ENCODE assay signal across 2 cellular contexts in genomic region chr1:27011058-27011764, GRCh38.
A peak's percentile ranks its signal among the peaks of the same experiment; 100 is the strongest.
TF ChIP-seq lines count a peak whose summit lies in the region.

No MANE protein-coding gene starts in this region.

TF ChIP-seq in A549, 52 proteins besides CTCF, POLR2A, EP300 and RAD21 (continues in another document):
- peak in 1 of 2 experiments; percentile 65; a peak in 2 of 5 replicates for TF ChIP-seq JUN (IDR thresholded peaks at IDR 0.05)
- no peak for TF ChIP-seq BHLHE40 (IDR thresholded peaks at IDR 0.05; ENCODE audit: low read depth, low read length)
- TF ChIP-seq PHF8 (IDR thresholded peaks at IDR 0.05; ENCODE audit: borderline replicate concordance, low read depth) = no peak
- no peak for TF ChIP-seq HOXA7 (CRISPR knock-in tag; IDR thresholded peaks at IDR 0.05)
- no peak for TF ChIP-seq MAZ (IDR thresholded peaks at IDR 0.05; ENCODE audit: borderline replicate concordance, low read depth, low read length)
- TF ChIP-seq MAX (IDR thresholded peaks at IDR 0.05) = peak; percentile 75
- TF ChIP-seq NR3C1 (IDR thresholded peaks at IDR 0.05) = no peak
- no peak for TF ChIP-seq TFCP2L1 (CRISPR knock-in tag; IDR thresholded peaks at IDR 0.05)
- TF ChIP-seq HOXB5 (CRISPR knock-in tag; IDR thresholded peaks at IDR 0.05) = no peak
- TF ChIP-seq RFX5 (IDR thresholded peaks at IDR 0.05) = no peak
- no peak for TF ChIP-seq ZFP36 (IDR thresholded peaks at IDR 0.05; ENCODE audit: borderline replicate concordance, partially characterized antibody)
- peak; percentile 70; the same call in 1 of the 2 replicates for TF ChIP-seq KDM1A (IDR thresholded peaks at IDR 0.05; ENCODE audit: low read depth)
- TF ChIP-seq HDAC2 (IDR thresholded peaks at IDR 0.05) = 0 out of 2 replicates have a peak, but pooled peaks have one; percentile 32
- no peak for TF ChIP-seq HES2 (IDR thresholded peaks at IDR 0.05)
- no peak for TF ChIP-seq ATOH8 (CRISPR knock-in tag; IDR thresholded peaks at IDR 0.05; ENCODE audit: low read depth)
- no peak for TF ChIP-seq SREBF2 (IDR thresholded peaks at IDR 0.05)
- no peak for TF ChIP-seq ZNF302 (CRISPR knock-in tag; IDR thresholded peaks at IDR 0.05)
- TF ChIP-seq HMGXB4 (CRISPR knock-in tag; IDR thresholded peaks at IDR 0.05; ENCODE audit: borderline replicate concordance) = no peak
- TF ChIP-seq HEYL (CRISPR knock-in tag; IDR thresholded peaks at IDR 0.05) = no peak
- TF ChIP-seq, protein P1, sequence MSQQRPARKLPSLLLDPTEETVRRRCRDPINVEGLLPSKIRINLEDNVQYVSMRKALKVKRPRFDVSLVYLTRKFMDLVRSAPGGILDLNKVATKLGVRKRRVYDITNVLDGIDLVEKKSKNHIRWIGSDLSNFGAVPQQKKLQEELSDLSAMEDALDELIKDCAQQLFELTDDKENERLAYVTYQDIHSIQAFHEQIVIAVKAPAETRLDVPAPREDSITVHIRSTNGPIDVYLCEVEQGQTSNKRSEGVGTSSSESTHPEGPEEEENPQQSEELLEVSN (IDR thresholded peaks at IDR 0.05; ENCODE audit: borderline replicate concordance, low read depth) = peak; percentile 61; the same call in 1 of the 2 replicates
- TF ChIP-seq ZC3H11A (IDR thresholded peaks at IDR 0.05) = no peak
- no peak for TF ChIP-seq HOXB13 (CRISPR knock-in tag; IDR thresholded peaks at IDR 0.05; ENCODE audit: low read depth)
- peak; percentile 51 for TF ChIP-seq CHD2 (IDR thresholded peaks at IDR 0.05; ENCODE audit: low read length, partially characterized antibody)
- no peak for TF ChIP-seq FOXS1 (CRISPR knock-in tag; IDR thresholded peaks at IDR 0.05)
- no peak for TF ChIP-seq MYC (IDR thresholded peaks at IDR 0.05; ENCODE audit: borderline replicate concordance, low read length)
- no peak for TF ChIP-seq ELK1 (IDR thresholded peaks at IDR 0.05; ENCODE audit: low read depth, low read length)
- peak; percentile 57; the same call in 1 of the 2 replicates for TF ChIP-seq GATA3 (IDR thresholded peaks at IDR 0.05; ENCODE audit: borderline replicate concordance)
- no peak for TF ChIP-seq RARB (CRISPR knock-in tag; IDR thresholded peaks at IDR 0.05)
- TF ChIP-seq MAFK (IDR thresholded peaks at IDR 0.05; ENCODE audit: partially characterized antibody) = no peak
- TF ChIP-seq ZSCAN20 (CRISPR knock-in tag; IDR thresholded peaks at IDR 0.05) = no peak
- no peak for TF ChIP-seq NFE2L2 (conservative IDR thresholded peaks at IDR 0.05; ENCODE audit: low read length)
- no peak for TF ChIP-seq ESRRA (IDR thresholded peaks at IDR 0.05; ENCODE audit: borderline replicate concordance, low read length)
- 0 out of 3 replicates have a peak, but pooled peaks have one; percentile 17 for TF ChIP-seq SMC3 (IDR thresholded peaks at IDR 0.05)
- TF ChIP-seq RCOR1 (IDR thresholded peaks at IDR 0.05; ENCODE audit: low read depth, low read length) = no peak
- no peak for TF ChIP-seq RNF2 (IDR thresholded peaks at IDR 0.05; ENCODE audit: borderline replicate concordance, low read depth)
- no peak for TF ChIP-seq KDM5A (IDR thresholded peaks at IDR 0.05)
- TF ChIP-seq EHF (CRISPR knock-in tag; IDR thresholded peaks at IDR 0.05) = no peak
- TF ChIP-seq CEBPB (IDR thresholded peaks at IDR 0.05) = peak in 1 of 2 experiments; percentile 49; a peak in 1 of 4 replicates

TF ChIP-seq in Ishikawa, 13 proteins besides CTCF, POLR2A, EP300 and RAD21:
- TF ChIP-seq ZBTB7A (IDR thresholded peaks at IDR 0.05; ENCODE audit: low read depth) = peak; percentile 76; the same call in 1 of the 2 replicates
- TF ChIP-seq TEAD4 (IDR thresholded peaks at IDR 0.05) = peak; percentile 95
- peak; percentile 92 for TF ChIP-seq TCF12 (IDR thresholded peaks at IDR 0.05; ENCODE audit: low read depth)
- TF ChIP-seq FOXM1 (IDR thresholded peaks at IDR 0.05; ENCODE audit: borderline replicate concordance, low read depth) = 0 out of 2 replicates have a peak, but pooled peaks have one; percentile 25
- TF ChIP-seq TAF1 (IDR thresholded peaks at IDR 0.05; ENCODE audit: low read depth) = no peak
- peak; percentile 69; the same call in 1 of the 2 replicates for TF ChIP-seq NFIC (IDR thresholded peaks at IDR 0.05)
- peak; percentile 79 for TF ChIP-seq MAX (IDR thresholded peaks at IDR 0.05)
- TF ChIP-seq CREB1 (IDR thresholded peaks at IDR 0.05; ENCODE audit: low read depth) = no peak
- TF ChIP-seq CEBPB (IDR thresholded peaks at IDR 0.05) = peak; percentile 73
- TF ChIP-seq EGR1 (IDR thresholded peaks at IDR 0.05) = peak; percentile 67
- TF ChIP-seq, protein P2, sequence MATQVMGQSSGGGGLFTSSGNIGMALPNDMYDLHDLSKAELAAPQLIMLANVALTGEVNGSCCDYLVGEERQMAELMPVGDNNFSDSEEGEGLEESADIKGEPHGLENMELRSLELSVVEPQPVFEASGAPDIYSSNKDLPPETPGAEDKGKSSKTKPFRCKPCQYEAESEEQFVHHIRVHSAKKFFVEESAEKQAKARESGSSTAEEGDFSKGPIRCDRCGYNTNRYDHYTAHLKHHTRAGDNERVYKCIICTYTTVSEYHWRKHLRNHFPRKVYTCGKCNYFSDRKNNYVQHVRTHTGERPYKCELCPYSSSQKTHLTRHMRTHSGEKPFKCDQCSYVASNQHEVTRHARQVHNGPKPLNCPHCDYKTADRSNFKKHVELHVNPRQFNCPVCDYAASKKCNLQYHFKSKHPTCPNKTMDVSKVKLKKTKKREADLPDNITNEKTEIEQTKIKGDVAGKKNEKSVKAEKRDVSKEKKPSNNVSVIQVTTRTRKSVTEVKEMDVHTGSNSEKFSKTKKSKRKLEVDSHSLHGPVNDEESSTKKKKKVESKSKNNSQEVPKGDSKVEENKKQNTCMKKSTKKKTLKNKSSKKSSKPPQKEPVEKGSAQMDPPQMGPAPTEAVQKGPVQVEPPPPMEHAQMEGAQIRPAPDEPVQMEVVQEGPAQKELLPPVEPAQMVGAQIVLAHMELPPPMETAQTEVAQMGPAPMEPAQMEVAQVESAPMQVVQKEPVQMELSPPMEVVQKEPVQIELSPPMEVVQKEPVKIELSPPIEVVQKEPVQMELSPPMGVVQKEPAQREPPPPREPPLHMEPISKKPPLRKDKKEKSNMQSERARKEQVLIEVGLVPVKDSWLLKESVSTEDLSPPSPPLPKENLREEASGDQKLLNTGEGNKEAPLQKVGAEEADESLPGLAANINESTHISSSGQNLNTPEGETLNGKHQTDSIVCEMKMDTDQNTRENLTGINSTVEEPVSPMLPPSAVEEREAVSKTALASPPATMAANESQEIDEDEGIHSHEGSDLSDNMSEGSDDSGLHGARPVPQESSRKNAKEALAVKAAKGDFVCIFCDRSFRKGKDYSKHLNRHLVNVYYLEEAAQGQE (IDR thresholded peaks at IDR 0.05; ENCODE audit: low read depth) = no peak
- TF ChIP-seq, protein P3, sequence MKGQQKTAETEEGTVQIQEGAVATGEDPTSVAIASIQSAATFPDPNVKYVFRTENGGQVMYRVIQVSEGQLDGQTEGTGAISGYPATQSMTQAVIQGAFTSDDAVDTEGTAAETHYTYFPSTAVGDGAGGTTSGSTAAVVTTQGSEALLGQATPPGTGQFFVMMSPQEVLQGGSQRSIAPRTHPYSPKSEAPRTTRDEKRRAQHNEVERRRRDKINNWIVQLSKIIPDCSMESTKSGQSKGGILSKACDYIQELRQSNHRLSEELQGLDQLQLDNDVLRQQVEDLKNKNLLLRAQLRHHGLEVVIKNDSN (IDR thresholded peaks at IDR 0.05) = no peak
